In the genomic region with DNA sequence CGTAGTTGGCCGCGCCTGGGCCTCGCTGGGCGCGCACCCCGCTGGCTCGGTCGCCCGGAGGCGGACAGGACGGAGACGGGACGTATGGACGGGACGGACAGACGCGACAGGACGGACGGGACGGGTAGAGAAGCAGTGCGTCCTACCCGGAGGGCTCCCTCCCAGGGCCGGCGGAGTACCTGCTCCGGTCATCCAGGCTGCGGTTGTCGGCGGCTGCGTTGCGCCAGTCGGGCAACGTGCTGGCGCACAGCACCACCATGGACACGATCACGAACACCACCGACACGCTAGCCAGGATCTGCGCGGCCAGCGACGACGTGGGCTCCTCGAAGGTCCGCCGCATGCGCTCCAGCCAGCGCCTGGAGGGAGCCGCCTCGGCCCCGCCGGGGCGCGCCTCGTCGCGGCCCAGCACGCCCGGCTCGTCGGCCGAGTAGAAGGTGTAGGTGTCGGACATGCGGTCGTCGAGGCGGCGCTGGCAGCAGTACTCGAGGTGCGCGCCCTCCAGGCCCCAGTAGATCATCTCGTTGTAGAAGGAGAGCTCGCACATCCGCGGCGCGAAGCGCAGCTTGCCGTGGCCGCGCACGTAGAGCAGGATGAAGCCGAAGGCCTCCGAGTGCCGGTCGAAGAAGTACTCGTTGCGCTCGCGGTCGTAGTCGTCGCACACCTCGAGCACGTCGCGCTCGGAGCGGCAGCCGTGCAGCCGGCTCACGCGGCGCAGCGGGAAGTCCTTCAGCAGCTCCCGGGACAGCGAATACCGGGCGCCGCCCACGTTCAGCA, we compare ENCODE assay signal across 8 cellular contexts. TPM values are rescaled to one million over a fixed set of nuclear protein-coding genes. Genes with fewer than 3 reads are reported as not detected.
DNase-seq lines count a peak whose midpoint lies in the region; ATAC-seq, FAIRE-seq and TF ChIP-seq lines count a peak whose summit lies in the region.

No MANE protein-coding gene starts in this region.

- peak overlapping the region; percentile 68 for H3K4me3 ChIP-seq in A549
- H3K4me3 ChIP-seq in HUES6 (ENCODE audit: low read depth, low read length) = peak overlapping the region; percentile 74
- peak overlapping the region; percentile 95 for H3K4me3 ChIP-seq in iPS-15b (ENCODE audit: low read depth, low read length)

- no peak for TF ChIP-seq RAD21 in A549 (conservative IDR thresholded peaks at IDR 0.05 in 1 of 2, IDR thresholded peaks at IDR 0.05 in 1 of 2)

- FAIRE-seq in A549 (lab: Jason Lieb, UNC) = no peak
- no peak for FAIRE-seq in frontal cortex (lab: Jason Lieb, UNC)

- TF ChIP-seq POLR2A in A549 (IDR thresholded peaks at IDR 0.05; ENCODE audit: low read length) = no peak

- H3K4me2 ChIP-seq in A549 = peak overlapping the region; percentile 88

- H3K4me1 ChIP-seq in A549 = peaks cover 8% of the 10 kb centered on the region; the same call in 1 of the 3 replicates
- peaks cover 11% of the 10 kb centered on the region for H3K4me1 ChIP-seq in HUES6 (ENCODE audit: control insufficient read depth, insufficient read depth, low read length)
- H3K4me1 ChIP-seq in iPS-15b (ENCODE audit: control insufficient read depth, insufficient read depth, low read length) = peaks cover 14% of the 10 kb centered on the region

- ATAC-seq in A549 (no peak), omental fat pad (ENCODE audit: low FRiP score) (no peak)

- WGBS in A549 (ENCODE audit: missing lambda C conversion rate) = 93% methylated on average over 109 of the region's 111 CpGs

- H3K27ac ChIP-seq in A549 = peak overlapping the region; percentile 71 to 88; a peak in 5 of 6 replicates
- H3K27ac ChIP-seq in HUES6 (ENCODE audit: low read depth, low read length) = no peak overlapping the region

- H3K36me3 ChIP-seq in HUES6 (ENCODE audit: control insufficient read depth, insufficient read depth, low read length) (no peaks in the 10 kb centered on the region; the same call in 1 of the 2 replicates), iPS-15b (ENCODE audit: control insufficient read depth, insufficient read depth, low read length) (peaks cover 9% of the 10 kb centered on the region)

- TF ChIP-seq EP300 in A549 (IDR thresholded peaks at IDR 0.05) = no peak

- CTCF ChIA-PET in A549 (lab: Yijun Ruan, JAX) = interaction anchor here (0.8 to 2.2 kb wide), 5 partner anchors 12 to 114 kb away, joined by 3 to 6 read pairs (median 4); no protein-coding TSS in a partner anchor

- H3K27me3 ChIP-seq in HUES6 (ENCODE audit: control insufficient read depth, insufficient read depth, low read length) = peaks cover 42% of the 10 kb centered on the region
- H3K27me3 ChIP-seq in iPS-15b (ENCODE audit: control insufficient read depth, insufficient read depth, low read length) = peaks cover 6% of the 10 kb centered on the region

- DNase-seq in A549 (ENCODE audit: low read depth in 1 of 2, low spot score in 1 of 2) (no peak), activated T-cell treated with anti-CD3 and anti-CD28 coated beads for 48 hours (ENCODE audit: low read depth) (peak; percentile 37), frontal cortex (ENCODE audit: low spot score in 2 of 2) (no peak), HT-29 (ENCODE audit: low spot score) (no peak), omental fat pad (ENCODE audit: low spot score) (no peak)
- peak; percentile 10 for DNase-seq in stimulated activated CD4-positive, alpha-beta T cell treated with anti-CD3 and anti-CD28 coated beads, Interleukin-2, amount 100 ng/mL, for 4 hours (ENCODE audit: low read depth)

- H3K9ac ChIP-seq in HUES6 (ENCODE audit: low read length) (peak overlapping the region; percentile 34), iPS-15b (ENCODE audit: low read depth, low read length) (peak overlapping the region; percentile 85)

- TF ChIP-seq CTCF in A549 (IDR thresholded peaks at IDR 0.05) = no peak
- TF ChIP-seq CTCF in omental fat pad (IDR thresholded peaks at IDR 0.05) = no peak

- POLR2A ChIA-PET in A549 (lab: Yijun Ruan, JAX) = interaction anchor here (1.5 kb wide), 1 partner anchor 277 kb away, joined by 4 read pairs; no protein-coding TSS in a partner anchor

- H3K9me3 ChIP-seq in A549 = no peaks in the 10 kb centered on the region
- no peaks in the 10 kb centered on the region for H3K9me3 ChIP-seq in HUES6 (ENCODE audit: control insufficient read depth, insufficient read depth, low read depth, low read length)
- H3K9me3 ChIP-seq in iPS-15b (ENCODE audit: control insufficient read depth, insufficient read depth, low read length) = no peaks in the 10 kb centered on the region

TF ChIP-seq in A549, 52 proteins besides CTCF, POLR2A, EP300 and RAD21:
- TF ChIP-seq ELK1 (IDR thresholded peaks at IDR 0.05; ENCODE audit: low read depth, low read length) (no peak), TP53 (CRISPR knock-in tag; IDR thresholded peaks at IDR 0.05) (no peak)

RNA-seq across cellular contexts. Expression of gene KCNG3, which starts 0.9 kb away (rescaled TPM):
- 0.54 and 0.67 TPM in 2 replicates for polyA plus RNA-seq in A549 (2011; rRNA removed)
- polyA plus RNA-seq in A549 (2012; cell fraction: cytosol; rRNA removed) = 0.37 and 0.60 TPM in 2 replicates
- polyA plus RNA-seq in A549 (2012; cell fraction: nucleus; rRNA removed) = 0.60 and 0.64 TPM in 2 replicates
- 0.56 to 0.70 TPM (median 0.58 TPM) in 3 replicates for polyA plus RNA-seq in A549 (2017; fragmentation: RNase III; extraction: RNeasy Plus Mini Kit Qiagen cat#74134 plus additional on column Dnase treatment)
- polyA minus RNA-seq in A549 (2011; rRNA and poly(A)+ RNA removed) = 0.78 and 0.95 TPM in 2 replicates
- total RNA-seq in frontal cortex = 1.2 TPM
- 0.10 and 0.81 TPM in 2 replicates for total RNA-seq in HT-29 (2014; rRNA removed; shearing (Covaris generic))
- 1 to 10 TPM in 1 of 4 donors, under 1 TPM in 1, not detected in 2; 0.37 to 1.1 TPM for total RNA-seq in omental fat pad

Comparison
In these comparisons a context has a peak if more than half of its experiments do, and no peak if none do; other contexts are left out.
1. DNase-seq: peak in activated T-cell treated with anti-CD3 and anti-CD28 coated beads for 48 hours (single experiment) and stimulated activated CD4-positive, alpha-beta T cell treated with anti-CD3 and anti-CD28 coated beads, Interleukin-2, amount 100 ng/mL, for 4 hours (single experiment); none in A549 (0 of 2), frontal cortex (0 of 2), HT-29 (single experiment) and omental fat pad (single experiment).
2. Peak in every context shown above with its lines, with median percentiles within 50 percentile points of each other: H3K4me3 ChIP-seq.